Comparison of ENCODE assay signal across 14 cellular contexts in genomic region chr1:7250176-7250575, GRCh38.
"Had no signal": no experiment of that assay in that cellular context is flagged by ENCODE, and none has a peak within 500 bp of the region (broad histone marks: within the 10 kb centered on the region; RNA-seq: fewer than 3 reads in every experiment).

No MANE protein-coding gene starts in this region.

- H3K36me3 Mint-ChIP-seq: brain; mesothelial cell of epicardium; neural progenitor cell; stimulated activated memory B cell treated with anti-CD40 and anti-IgM and Interleukin-4, amounts not matched to agents 10 μg/mL and 1 μg/mL and 100 μg/mL, for 72 hours; WTC11 had no signal

- FAIRE-seq: pancreas had no signal

- DNase-seq: activated CD4-positive, alpha-beta T cell treated with anti-CD3 and anti-CD28 coated beads, Interleukin-2, amount 10 ng/mL, durations not matched to agents 7 days and 5 days; activated naive CD4-positive, alpha-beta T cell treated with anti-CD3 and anti-CD28 coated beads, Interleukin-2, amount 50 U/mL, for 16 hours; activated T-cell treated with anti-CD3 and anti-CD28 coated beads for 4 hours; effector memory CD4-positive, alpha-beta T cell; gastrocnemius medialis; lower lobe of right lung; pancreas had no signal

- ATAC-seq: gastrocnemius medialis; lower lobe of right lung; pancreas; stimulated activated memory B cell treated with anti-CD40 and anti-IgM and Interleukin-4, amounts not matched to agents 10 μg/mL and 1 μg/mL and 100 μg/mL, for 72 hours; WTC11 had no signal

- H3K9me3 Mint-ChIP-seq: activated CD4-positive, alpha-beta T cell treated with anti-CD3 and anti-CD28 coated beads, Interleukin-2, amount 10 ng/mL, durations not matched to agents 7 days and 5 days; activated T-helper 2 cell treated with anti-CD3 and anti-CD28 coated beads, Interferon-gamma antibody, Interleukin-2, Interleukin-4, amounts not matched to agents 10 μg/mL and 5 μg/mL and 100 μg/mL, durations not matched to agents 14 hours and 24 hours and 36 hours; brain; central memory CD8-positive, alpha-beta T cell; mesothelial cell of epicardium; neural progenitor cell; stimulated activated memory B cell treated with anti-CD40 and anti-IgM and Interleukin-4, amounts not matched to agents 10 μg/mL and 1 μg/mL and 100 μg/mL, for 72 hours; WTC11 had no signal

- H3K27ac Mint-ChIP-seq: activated CD4-positive, alpha-beta T cell treated with anti-CD3 and anti-CD28 coated beads, Interleukin-2, amount 10 ng/mL, durations not matched to agents 7 days and 5 days; activated T-helper 2 cell treated with anti-CD3 and anti-CD28 coated beads, Interferon-gamma antibody, Interleukin-2, Interleukin-4, amounts not matched to agents 10 μg/mL and 5 μg/mL and 100 μg/mL, durations not matched to agents 14 hours and 24 hours and 36 hours; mesothelial cell of epicardium; neural progenitor cell; stimulated activated memory B cell treated with anti-CD40 and anti-IgM and Interleukin-4, amounts not matched to agents 10 μg/mL and 1 μg/mL and 100 μg/mL, for 72 hours; WTC11 had no signal
